ENCODE assay signal across 14 cellular contexts in genomic region chr15:81115054-81115939, GRCh38. TPM values are rescaled to one million over a fixed set of nuclear protein-coding genes. Genes with fewer than 3 reads are reported as not detected.
DNase-seq lines count a peak whose midpoint lies in the region; TF ChIP-seq lines count a peak whose summit lies in the region.
"Had no signal": no experiment of that assay in that cellular context is flagged by ENCODE, and none has a peak within 500 bp of the region (broad histone marks: within the 10 kb centered on the region; RNA-seq: fewer than 3 reads in every experiment).

No MANE protein-coding gene starts in this region.

- H3K79me2 ChIP-seq in Karpas-422 (ENCODE audit: low read length) = no peaks in the 10 kb centered on the region

- H3K9me2 ChIP-seq in Karpas-422 (replicated peaks; ENCODE audit: insufficient read depth, low read length) = no peaks in the 10 kb centered on the region

- H3K9ac ChIP-seq in SK-N-MC (ENCODE audit: insufficient read length) = no peak overlapping the region
- H3K9ac ChIP-seq in Karpas-422 (ENCODE audit: low read length) = no peak overlapping the region

- no peak overlapping the region for H3K4me3 ChIP-seq in SK-N-MC
- H3K4me3 ChIP-seq in fibroblast of mammary gland (ENCODE audit: control insufficient read depth, low read depth, low read length) = no peak overlapping the region
- H3K4me3 ChIP-seq in Karpas-422 (ENCODE audit: low read length) = no peak overlapping the region
- H3K4me3 ChIP-seq: BLaER1 treated with 17β-estradiol and CSF1 and Interleukin-3, amounts not matched to agents 10 nM and 100 nM had no signal

- H3K36me3 ChIP-seq in SK-N-MC (ENCODE audit: insufficient read depth, low read length) (no peaks in the 10 kb centered on the region), Karpas-422 (ENCODE audit: insufficient read depth, low read length) (no peaks in the 10 kb centered on the region)

- no peak overlapping the region for H3K4me2 ChIP-seq in Karpas-422 (ENCODE audit: low read depth, low read length, poor library complexity, severe bottlenecking)

- peak; percentile 37 for DNase-seq in CD1c-positive myeloid dendritic cell (ENCODE audit: extremely low spot score)
- DNase-seq in MV-4-11 (lab: John Stamatoyannopoulos, UW) = peak; percentile 57
- peak; percentile 16 for DNase-seq in SK-N-MC (ENCODE audit: low read depth, low spot score)
- DNase-seq in fibroblast of mammary gland (ENCODE audit: low read depth) = peak; percentile 22
- DNase-seq in Karpas-422 = no peak
- DNase-seq in activated gamma-delta T cell treated with Interleukin-2 at 50 U/mL for 16 hours = no peak
- no peak for DNase-seq in cerebellum (ENCODE audit: low spot score)
- no peak for DNase-seq in SHP77 (lab: John Stamatoyannopoulos, UW)
- DNase-seq: COR-L47, H7, NCI-H1048, NCI-H446 treated with DMSO at 0.1 percent for 48 hours, NCI-H748 treated with DMSO at 0.1 percent for 48 hours had no signal

- H3K27me3 ChIP-seq in Karpas-422 (ENCODE audit: low read length) = no peaks in the 10 kb centered on the region
- H3K27me3 ChIP-seq: BLaER1 treated with 17β-estradiol and CSF1 and Interleukin-3, amounts not matched to agents 10 nM and 100 nM had no signal

- TF ChIP-seq CTCF in fibroblast of mammary gland (conservative IDR thresholded peaks at IDR 0.05; ENCODE audit: control insufficient read depth, insufficient read depth, low read depth, low read length) = no peak

- H3K9me3 ChIP-seq in SK-N-MC (ENCODE audit: low read depth, low read length) = no peaks in the 10 kb centered on the region
- no peaks in the 10 kb centered on the region for H3K9me3 ChIP-seq in Karpas-422 (ENCODE audit: low read length)

- H3K27ac ChIP-seq in SK-N-MC = no peak overlapping the region
- no peak overlapping the region for H3K27ac ChIP-seq in Karpas-422 (ENCODE audit: low read length)

- no peaks in the 10 kb centered on the region for H4K20me1 ChIP-seq in Karpas-422 (ENCODE audit: insufficient read depth, low read depth, low read length)
- H4K20me1 ChIP-seq: BLaER1 treated with 17β-estradiol and CSF1 and Interleukin-3, amounts not matched to agents 10 nM and 100 nM had no signal

- H2AFZ ChIP-seq in Karpas-422 (ENCODE audit: low read length) = no peak overlapping the region

- no peaks in the 10 kb centered on the region for H3K4me1 ChIP-seq in Karpas-422 (ENCODE audit: low read length)

RNA-seq across cellular contexts. Expression of gene CFAP161, which starts 18.8 kb away (rescaled TPM):
- 0.11 TPM in 1 of 2 replicates, not detected in the other for total RNA-seq in Karpas-422 (2014; rRNA removed; shearing (Covaris generic); ENCODE audit: low replicate concordance)
- 2.6 TPM for total RNA-seq in cerebellum

Comparison
In these comparisons a context has a peak if more than half of its experiments do, and no peak if none do; other contexts are left out.
1. DNase-seq: peak in CD1c-positive myeloid dendritic cell (single experiment), MV-4-11 (single experiment), SK-N-MC (single experiment) and fibroblast of mammary gland (single experiment); none in Karpas-422 (single experiment), activated gamma-delta T cell treated with Interleukin-2 at 50 U/mL for 16 hours (single experiment), cerebellum (single experiment) and SHP77 (0 of 2).